Comparison of ENCODE assay signal across 8 cellular contexts in the genomic region with DNA sequence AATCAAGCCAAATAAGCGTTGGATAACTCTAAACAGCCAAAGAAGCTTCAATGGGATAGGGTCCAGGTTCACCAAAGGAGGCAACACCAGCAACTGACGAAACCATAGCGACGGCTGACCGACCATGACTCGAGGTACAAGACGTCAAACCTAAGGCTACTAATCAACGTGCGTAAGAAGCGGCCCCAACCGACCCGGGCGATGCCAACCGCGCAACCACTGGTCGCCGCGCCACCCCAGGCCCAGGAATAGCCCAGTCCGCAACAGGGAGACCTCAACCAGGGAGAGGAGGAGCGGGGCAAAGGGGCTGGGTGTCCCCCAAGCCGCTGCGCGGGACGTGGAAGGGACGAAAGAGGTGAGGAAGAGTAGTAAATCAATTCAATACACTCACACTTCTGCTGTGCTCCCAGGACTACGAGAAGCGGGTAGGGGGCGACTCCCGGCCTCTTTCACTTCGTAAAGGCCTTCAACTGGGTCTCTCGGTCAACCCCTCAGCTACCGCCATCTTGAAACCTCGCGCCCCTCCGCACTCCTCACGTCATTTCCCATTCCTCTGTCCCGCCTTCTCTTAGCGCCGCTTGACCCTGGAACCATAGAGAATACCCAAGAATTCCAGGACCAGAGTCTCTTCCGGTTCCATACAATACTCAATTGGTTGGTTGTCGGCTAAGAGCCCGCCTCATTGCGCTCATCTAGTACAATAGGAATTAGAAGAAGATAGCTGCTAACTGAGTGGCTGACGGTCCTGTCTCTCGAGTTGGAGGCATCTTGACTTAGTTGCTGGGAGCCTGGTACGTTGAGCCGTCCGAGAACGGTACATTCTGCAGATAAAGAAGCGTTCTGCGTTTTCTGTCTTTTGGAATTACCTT. TPM values are rescaled to one million over a fixed set of nuclear protein-coding genes. Genes with fewer than 3 reads are reported as not detected.
DNase-seq lines count a peak whose midpoint lies in the region; ATAC-seq, FAIRE-seq and TF ChIP-seq lines count a peak whose summit lies in the region.

A gene with protein sequence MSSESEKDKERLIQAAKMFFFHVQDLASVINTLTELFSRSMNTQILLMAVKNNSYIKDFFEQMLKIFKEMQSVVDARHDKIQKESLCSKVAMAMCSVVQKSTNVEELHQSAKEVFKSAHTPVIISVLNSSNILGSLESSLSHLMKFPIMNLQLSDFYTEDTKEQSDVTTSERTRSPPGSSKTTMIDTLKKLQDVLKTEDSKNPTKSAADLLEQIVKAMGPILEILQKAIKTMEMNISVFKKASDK (plus strand): TSS at position 710 of the 869 bp plus-strand sequence. CDS start 19,266 bp downstream, outside the sequence.
A gene (minus strand): TSS at position 518 of the 869 bp plus-strand sequence. CDS start 2,095 bp downstream, outside the sequence.

- FAIRE-seq in small intestine (lab: Jason Lieb, UNC): peak; percentile 93

- H3K9me3 ChIP-seq in small intestine (ENCODE audit: control insufficient read depth, low read depth): no peaks in the 10 kb centered on the region

- no peaks in the 10 kb centered on the region for H3K27me3 ChIP-seq in small intestine (ENCODE audit: control insufficient read depth in 2 of 2, insufficient read depth in 2 of 2, low read length in 2 of 2)

- H3K4me3 ChIP-seq in AG09309 (ENCODE audit: control insufficient read depth, low read depth, low read length) (peak within 1 kb of the TSS; percentile 95), WI38 (ENCODE audit: low read depth, low read length) (peak within 1 kb of the TSS; percentile 92), small intestine (ENCODE audit: low read depth in 1 of 2, low read length in 2 of 2) (peak within 1 kb of the TSS; percentile 88 to 90)

- TF ChIP-seq CTCF in AG09309 (IDR thresholded peaks at IDR 0.05; ENCODE audit: control insufficient read depth, insufficient read depth, low read depth, low read length, missing control alignments) (no peak), WI38 (IDR thresholded peaks at IDR 0.05; ENCODE audit: low read depth, low read length) (no peak)

- peak within 1 kb of the TSS; percentile 79 for H3K27ac ChIP-seq in caudate nucleus (ENCODE audit: low read depth, low read length)
- peak within 1 kb of the TSS; percentile 90 to 96 for H3K27ac ChIP-seq in small intestine (ENCODE audit: low read depth in 1 of 2, low read length in 1 of 2)

- peaks cover 0 to 4% of the 10 kb centered on the region in 2 donors for H3K36me3 ChIP-seq in small intestine (ENCODE audit: control insufficient read depth in 2 of 2, insufficient read depth in 2 of 2, low read length in 2 of 2)

- 0% methylated on average over 50 to 51 of the region's 51 CpGs for WGBS in small intestine, 3 donors

- ATAC-seq in HG03159 (IDR thresholded peaks at IDR 0.05; ENCODE audit: unreplicated experiment): peak; percentile 99

- DNase-seq in AG09309 (ENCODE audit: low read depth) (peak; percentile 97), NCI-H2227 (lab: John Stamatoyannopoulos, UW; ENCODE audit: unreplicated experiment) (peak; percentile 95), caudate nucleus (lab: John Stamatoyannopoulos, UW) (peak; percentile 55 to 99 (median 94)), iPS-NIHi7 (ENCODE audit: extremely low spot score) (peak; percentile 96), small intestine (peak; percentile 99)

- TF ChIP-seq POLR2A in GM18951 (IDR thresholded peaks at IDR 0.05; ENCODE audit: extremely low read depth, insufficient read depth, insufficient read length): peak; percentile 86

- peaks cover 0 to 2% of the 10 kb centered on the region in 2 donors for H3K4me1 ChIP-seq in small intestine (ENCODE audit: control insufficient read depth in 2 of 2, insufficient read depth in 1 of 2, low read depth in 1 of 2, low read length in 1 of 2)

- in situ Hi-C loops in GM18951 (cut with MboI; ENCODE audit: low sequenced_read_pairs, unreplicated experiment): no loop called here

RNA-seq across cellular contexts. Expression of the first gene that starts in this region (rescaled TPM):
- under 1 TPM in 2 of 3 donors, not detected in 1; 0.45 to 0.75 TPM for polyA plus RNA-seq in small intestine

RNA-seq across cellular contexts. Expression of the second gene that starts in this region (rescaled TPM):
- 10 to 100 TPM; 12.2 to 20.8 (median 13.2) TPM for polyA plus RNA-seq in small intestine

Comparison
In these comparisons a context has a peak if more than half of its experiments do, and no peak if none do; other contexts are left out.
1. Peak in every context shown above with its lines: DNase-seq, ATAC-seq, H3K4me3 ChIP-seq and H3K27ac ChIP-seq.